9 cellular contexts compared by ENCODE assay signal in genomic region chr1:231334079-231334666, GRCh38. TPM values are rescaled to one million over a fixed set of nuclear protein-coding genes. Genes with fewer than 3 reads are reported as not detected.
DNase-seq lines count a peak whose midpoint lies in the region; ATAC-seq and TF ChIP-seq lines count a peak whose summit lies in the region.
"Had no signal": no experiment of that assay in that cellular context is flagged by ENCODE, and none has a peak within 500 bp of the region (broad histone marks: within the 10 kb centered on the region; RNA-seq: fewer than 3 reads in every experiment).

No MANE protein-coding gene starts in this region.

- H2AFZ ChIP-seq in mammary epithelial cell (ENCODE audit: low read depth, low read length) = no peak overlapping the region

- H3K4me1 Mint-ChIP-seq in neural crest cell = peaks cover 53% of the 10 kb centered on the region

- peak overlapping the region; percentile 20 to 99 (median 62) for H3K4me3 ChIP-seq in mammary epithelial cell (replicated peaks in 1 of 3; ENCODE audit: insufficient read depth in 1 of 3, low read depth in 2 of 3, low read length in 3 of 3)

- peak overlapping the region; percentile 64 for H3K4me3 Mint-ChIP-seq in neural crest cell

- H3K27ac ChIP-seq in mammary epithelial cell (ENCODE audit: insufficient read depth, low read depth, low read length) = peak overlapping the region; percentile 19

- DNase-seq in GM10248 (ENCODE audit: extremely low spot score) = peak; percentile 38
- DNase-seq in mammary epithelial cell = no peak
- no peak for DNase-seq in neural crest cell (ENCODE audit: low read depth, low spot score)
- DNase-seq in NCI-H446 treated with DMSO at 0.1 percent for 48 hours (lab: John Stamatoyannopoulos, UW) = no peak
- DNase-seq in NCI-H1105 treated with DMSO at 0.1 percent for 48 hours (lab: John Stamatoyannopoulos, UW) = no peak
- DNase-seq in NCI-H1417 (lab: John Stamatoyannopoulos, UW) = no peak
- DNase-seq: left colon had no signal

- H3K27ac Mint-ChIP-seq in neural crest cell (ENCODE audit: unreplicated experiment) = no peak overlapping the region

- no peaks in the 10 kb centered on the region for H3K27me3 ChIP-seq in mammary epithelial cell (ENCODE audit: insufficient read depth, low read length)

- H3K9me3 Mint-ChIP-seq in neural crest cell = no peaks in the 10 kb centered on the region

- H4K20me1 ChIP-seq in mammary epithelial cell (ENCODE audit: insufficient read depth, low read length) = no peaks in the 10 kb centered on the region

- dilution Hi-C loops in mammary epithelial cell (cut with HindIII; ENCODE audit: low sequenced_read_pairs) = no loop called here

- no TSS peak for BruUV-seq in mammary epithelial cell (replicated peaks; lab: Mats Ljungman, UMichigan)

- peaks cover 2% of the 10 kb centered on the region for H3K27me3 Mint-ChIP-seq in neural crest cell (ENCODE audit: low read depth)

- no peaks in the 10 kb centered on the region for H3K36me3 Mint-ChIP-seq in neural crest cell (ENCODE audit: low read depth)

- H3K4me2 ChIP-seq in mammary epithelial cell (ENCODE audit: insufficient read depth, low read depth, low read length) = peak overlapping the region; percentile 97

- TF ChIP-seq CTCF in GM10248 (IDR thresholded peaks at IDR 0.05; ENCODE audit: control extremely low read depth, extremely low read depth, low read depth, missing control alignments) (no peak), mammary epithelial cell (conservative IDR thresholded peaks at IDR 0.05 in 1 of 2, IDR thresholded peaks at IDR 0.05 in 1 of 2; ENCODE audit: extremely low read depth in 1 of 2, insufficient read depth in 1 of 2, low read depth in 1 of 2, low read length in 2 of 2) (no peak), neural crest cell (conservative IDR thresholded peaks at IDR 0.05) (no peak)

- H3K79me2 ChIP-seq in mammary epithelial cell (ENCODE audit: insufficient read depth, low read length) = peaks cover 83% of the 10 kb centered on the region

- CTCF ChIA-PET in GM10248 (lab: Yijun Ruan, JAX) (interaction anchor here (1.0 to 11.0 kb wide), 2 partner anchors 17 to 37 kb away, joined by 3 to 87 read pairs; no protein-coding TSS in a partner anchor), mammary epithelial cell (lab: Charles Lee; ENCODE audit: low non-redundant PET) (interaction anchor here (0.7 kb wide), 2 partner anchors 66 to 317 kb away, joined by 3 to 5 read pairs; no protein-coding TSS in a partner anchor)

- POLR2A ChIA-PET in GM10248 (lab: Yijun Ruan, JAX) = interaction anchor here (0.5 kb wide), 1 partner anchor 234 kb away, joined by 3 read pairs; no protein-coding TSS in a partner anchor

- no peaks in the 10 kb centered on the region for H3K36me3 ChIP-seq in mammary epithelial cell (ENCODE audit: insufficient read depth, low read length)

- 24% methylated on average over 1 of the region's 1 CpG for WGBS in mammary epithelial cell (ENCODE audit: low coverage, missing lambda C conversion rate)

- peak; percentile 32 for ATAC-seq in HG03103 (IDR thresholded peaks at IDR 0.05; ENCODE audit: low read depth, unreplicated experiment)
- ATAC-seq in GM19452 (IDR thresholded peaks at IDR 0.05; ENCODE audit: unreplicated experiment) = no peak
- ATAC-seq: left colon had no signal

- H3K4me1 ChIP-seq in mammary epithelial cell (ENCODE audit: insufficient read depth, low read length) = peaks cover 21% of the 10 kb centered on the region

- H3K9ac ChIP-seq in mammary epithelial cell (ENCODE audit: insufficient read depth, low read length) = peak overlapping the region; percentile 12

- in situ Hi-C loops in mammary epithelial cell (cut with MboI; ENCODE audit: low sequenced_read_pairs in 2 of 2) = no loop called here

- H3K9me3 ChIP-seq in mammary epithelial cell (replicated peaks; ENCODE audit: insufficient read depth, low read length) = no peaks in the 10 kb centered on the region

- intact Hi-C loops in mammary epithelial cell (cut with micrococcal nuclease) = loop anchor here (10.0 kb wide), 2 partner anchors 539 to 689 kb away; partner anchors contain the start of gene COG2

RNA-seq across cellular contexts. Expression of gene EXOC8, which starts 3.5 kb away (rescaled TPM):
- total RNA-seq in mammary epithelial cell = 10 to 100 TPM; 12.7 to 16.5 TPM
- polyA plus RNA-seq in mammary epithelial cell = 4.7 TPM
- 13.6 TPM for polyA minus RNA-seq in mammary epithelial cell
- total RNA-seq in neural crest cell = 9.1 and 10.1 TPM in 2 replicates

RNA-seq across cellular contexts. Expression of gene SPRTN, which starts 3.9 kb away (rescaled TPM):
- total RNA-seq in mammary epithelial cell = 10 to 100 TPM; 17.1 to 24.3 TPM
- polyA plus RNA-seq in mammary epithelial cell = 13.9 TPM
- 4.8 TPM for polyA minus RNA-seq in mammary epithelial cell
- total RNA-seq in neural crest cell = 16.0 and 17.2 TPM in 2 replicates
